Comparison of ENCODE assay signal across 36 cellular contexts in the genomic region with DNA sequence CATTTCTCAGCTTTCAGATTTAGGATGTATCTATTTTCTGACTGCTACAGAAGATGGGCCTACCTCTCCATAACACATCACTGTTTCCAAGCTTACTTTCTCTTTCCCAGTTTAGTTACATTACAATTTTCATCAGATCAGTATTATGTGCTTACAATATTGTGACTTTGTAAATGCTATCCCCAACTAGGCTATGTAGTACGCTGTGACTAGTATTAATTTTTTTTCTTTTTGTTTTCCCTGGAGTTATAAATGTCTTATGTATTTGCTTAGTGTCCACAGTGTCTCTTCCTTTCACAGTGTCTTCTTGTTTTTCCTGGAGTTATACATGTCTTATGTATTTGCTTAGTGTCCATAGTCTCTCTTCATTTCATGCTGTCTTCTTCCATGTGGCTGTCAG.
"Had no signal": no experiment of that assay in that cellular context is flagged by ENCODE, and none has a peak within 500 bp of the region (broad histone marks: within the 10 kb centered on the region; RNA-seq: fewer than 3 reads in every experiment).

No MANE protein-coding gene starts in this region.

- ATAC-seq: activated CD8-positive, alpha-beta memory T cell treated with anti-CD3 and anti-CD28 coated beads, Interleukin-2, amount 10 ng/mL, durations not matched to agents 7 days and 5 days; activated CD8-positive, alpha-beta T cell treated with anti-CD3 and anti-CD28 coated beads, Interleukin-2, amount 10 ng/mL, durations not matched to agents 7 days and 5 days; activated naive CD8-positive, alpha-beta T cell treated with anti-CD3 and anti-CD28 coated beads, Interleukin-2, amount 50 U/mL, for 24 hours had no signal

- H3K4me3 Mint-ChIP-seq: activated B cell treated with CpG ODN at 0.5 μM for 24 hours; activated CD4-positive, alpha-beta memory T cell treated with anti-CD3 and anti-CD28 coated beads for 36 hours; activated CD4-positive, alpha-beta T cell treated with anti-CD3 and anti-CD28 coated beads, Interleukin-2, amount 10 ng/mL, durations not matched to agents 24 days and 14 days; activated CD8-positive, alpha-beta memory T cell treated with anti-CD3 and anti-CD28 coated beads, Interleukin-2, amount 10 ng/mL, durations not matched to agents 7 days and 5 days; activated CD8-positive, alpha-beta T cell treated with anti-CD3 and anti-CD28 coated beads, Interleukin-2, amount 10 ng/mL, durations not matched to agents 7 days and 5 days; activated naive CD4-positive, alpha-beta T cell treated with anti-CD3 and anti-CD28 coated beads, Interleukin-2, amount 10 ng/mL, durations not matched to agents 7 days and 5 days; activated naive CD4-positive, alpha-beta T cell treated with anti-CD3 and anti-CD28 coated beads, Interleukin-2, amount 50 U/mL, for 24 hours; activated naive CD8-positive, alpha-beta T cell; activated naive CD8-positive, alpha-beta T cell treated with anti-CD3 and anti-CD28 coated beads, Interleukin-2, amount 10 ng/mL, durations not matched to agents 7 days and 5 days; activated naive CD8-positive, alpha-beta T cell treated with anti-CD3 and anti-CD28 coated beads, Interleukin-2, amount 50 U/mL, for 24 hours; activated T-cell treated with anti-CD3 and anti-CD28 coated beads, Interleukin-2, amount 50 U/mL, for 24 hours; brain; central memory CD8-positive, alpha-beta T cell; T-helper 1 cell treated with Interleukin-12 subunit alpha and Interleukin-12 subunit beta and Interleukin-4 antibody, amounts not matched to agents 30 μg/mL and 1 μg/mL, for 36 hours; T-helper 2 cell treated with Interferon-gamma antibody and Interleukin-4, amounts not matched to agents 5 μg/mL and 100 μg/mL, for 36 hours had no signal

- H3K36me3 ChIP-seq: ascending aorta, cardiac muscle cell had no signal

- DNase-seq: activated B cell treated with CpG ODN at 0.5 μM for 24 hours; activated CD4-positive, alpha-beta memory T cell treated with anti-CD3 and anti-CD28 coated beads for 36 hours; activated CD4-positive, alpha-beta T cell treated with anti-CD3 and anti-CD28 coated beads for 4 hours; activated CD4-positive, alpha-beta T cell treated with anti-CD3 and anti-CD28 coated beads, Interleukin-2, amount 10 ng/mL, durations not matched to agents 24 days and 14 days; activated CD4-positive, alpha-beta T cell treated with anti-CD3 and anti-CD28 coated beads, Interleukin-2, amount 50 U/mL, for 1 hour; activated CD4-positive, alpha-beta T cell treated with anti-CD3 and anti-CD28 coated beads, Interleukin-2, amount 50 U/mL, for 4 hours; activated CD4-positive, CD25-positive, alpha-beta regulatory T cell treated with anti-CD3 and anti-CD28 coated beads, Interleukin-2, amount 50 U/mL, for 72 hours; activated CD8-positive, alpha-beta memory T cell treated with anti-CD3 and anti-CD28 coated beads for 24 hours; activated CD8-positive, alpha-beta memory T cell treated with anti-CD3 and anti-CD28 coated beads, Interleukin-2, amount 10 ng/mL, durations not matched to agents 7 days and 5 days; activated CD8-positive, alpha-beta memory T cell treated with anti-CD3 and anti-CD28 coated beads, Interleukin-2, amount 50 U/mL, for 48 hours; activated CD8-positive, alpha-beta T cell treated with anti-CD3 and anti-CD28 coated beads, Interleukin-2, amount 10 ng/mL, durations not matched to agents 7 days and 5 days; activated effector memory CD4-positive, alpha-beta T cell treated with Interleukin-2 at 50 U/mL for 16 hours; activated gamma-delta T cell; activated naive CD4-positive, alpha-beta T cell treated with anti-CD3 and anti-CD28 coated beads, Interleukin-2, amount 10 ng/mL, durations not matched to agents 7 days and 5 days; activated naive CD4-positive, alpha-beta T cell treated with Interleukin-2 at 50 U/mL for 16 hours; activated naive CD8-positive, alpha-beta T cell treated with anti-CD3 and anti-CD28 coated beads, Interleukin-2, amount 10 ng/mL, durations not matched to agents 7 days and 5 days; activated naive CD8-positive, alpha-beta T cell treated with anti-CD3 and anti-CD28 coated beads, Interleukin-2, amount 50 U/mL, for 24 hours; activated T-cell treated with anti-CD3 and anti-CD28 coated beads, Interleukin-2, amount 50 U/mL, for 24 hours; activated T-cell treated with anti-CD3 and anti-CD28 coated beads, Interleukin-2, amount 50 U/mL, for 48 hours; amygdala; anterior cingulate cortex; caudate nucleus; cerebellar nuclear complex; T-helper 1 cell; T-helper 2 cell; T-helper 9 cell had no signal

- H3K36me3 Mint-ChIP-seq: activated CD4-positive, alpha-beta memory T cell treated with anti-CD3 and anti-CD28 coated beads for 36 hours; activated CD8-positive, alpha-beta memory T cell treated with anti-CD3 and anti-CD28 coated beads, Interleukin-2, amount 10 ng/mL, durations not matched to agents 7 days and 5 days; activated naive CD4-positive, alpha-beta T cell treated with anti-CD3 and anti-CD28 coated beads, Interleukin-2, amount 10 ng/mL, durations not matched to agents 7 days and 5 days; activated naive CD4-positive, alpha-beta T cell treated with anti-CD3 and anti-CD28 coated beads, Interleukin-2, amount 50 U/mL, for 24 hours; activated naive CD8-positive, alpha-beta T cell treated with anti-CD3 and anti-CD28 coated beads, Interleukin-2, amount 10 ng/mL, durations not matched to agents 7 days and 5 days had no signal

- H3K27ac ChIP-seq: ascending aorta, cardiac muscle cell, VCaP had no signal

- H3K27me3 Mint-ChIP-seq: activated B cell treated with CpG ODN at 0.5 μM for 24 hours; activated CD4-positive, alpha-beta T cell treated with anti-CD3 and anti-CD28 coated beads, Interleukin-2, amount 10 ng/mL, durations not matched to agents 24 days and 14 days; activated CD8-positive, alpha-beta memory T cell treated with anti-CD3 and anti-CD28 coated beads, Interleukin-2, amount 10 ng/mL, durations not matched to agents 7 days and 5 days; activated naive CD4-positive, alpha-beta T cell treated with anti-CD3 and anti-CD28 coated beads, Interleukin-2, amount 10 ng/mL, durations not matched to agents 7 days and 5 days; activated naive CD8-positive, alpha-beta T cell; activated naive CD8-positive, alpha-beta T cell treated with anti-CD3 and anti-CD28 coated beads, Interleukin-2, amount 10 ng/mL, durations not matched to agents 7 days and 5 days; activated naive CD8-positive, alpha-beta T cell treated with anti-CD3 and anti-CD28 coated beads, Interleukin-2, amount 50 U/mL, for 24 hours; activated T-cell treated with anti-CD3 and anti-CD28 coated beads, Interleukin-2, amount 50 U/mL, for 24 hours had no signal

- H3K27me3 ChIP-seq: ascending aorta, cardiac muscle cell had no signal

- H3K4me1 Mint-ChIP-seq: activated B cell treated with CpG ODN at 0.5 μM for 24 hours; activated CD4-positive, alpha-beta T cell treated with anti-CD3 and anti-CD28 coated beads, Interleukin-2, amount 10 ng/mL, durations not matched to agents 24 days and 14 days; activated CD8-positive, alpha-beta memory T cell treated with anti-CD3 and anti-CD28 coated beads, Interleukin-2, amount 10 ng/mL, durations not matched to agents 7 days and 5 days; activated naive CD4-positive, alpha-beta T cell treated with anti-CD3 and anti-CD28 coated beads, Interleukin-2, amount 10 ng/mL, durations not matched to agents 7 days and 5 days; activated naive CD4-positive, alpha-beta T cell treated with anti-CD3 and anti-CD28 coated beads, Interleukin-2, amount 50 U/mL, for 24 hours; activated naive CD8-positive, alpha-beta T cell treated with anti-CD3 and anti-CD28 coated beads, Interleukin-2, amount 10 ng/mL, durations not matched to agents 7 days and 5 days; activated naive CD8-positive, alpha-beta T cell treated with anti-CD3 and anti-CD28 coated beads, Interleukin-2, amount 50 U/mL, for 24 hours; central memory CD8-positive, alpha-beta T cell had no signal

- H3K9me3 ChIP-seq: ascending aorta had no signal

- H3K27ac Mint-ChIP-seq: activated B cell treated with CpG ODN at 0.5 μM for 24 hours; activated CD4-positive, alpha-beta memory T cell treated with anti-CD3 and anti-CD28 coated beads for 36 hours; activated CD4-positive, alpha-beta T cell treated with anti-CD3 and anti-CD28 coated beads, Interleukin-2, amount 10 ng/mL, durations not matched to agents 24 days and 14 days; activated CD8-positive, alpha-beta memory T cell treated with anti-CD3 and anti-CD28 coated beads, Interleukin-2, amount 10 ng/mL, durations not matched to agents 7 days and 5 days; activated CD8-positive, alpha-beta T cell treated with anti-CD3 and anti-CD28 coated beads, Interleukin-2, amount 10 ng/mL, durations not matched to agents 7 days and 5 days; activated naive CD4-positive, alpha-beta T cell treated with anti-CD3 and anti-CD28 coated beads, Interleukin-2, amount 10 ng/mL, durations not matched to agents 7 days and 5 days; activated naive CD4-positive, alpha-beta T cell treated with anti-CD3 and anti-CD28 coated beads, Interleukin-2, amount 50 U/mL, for 24 hours; activated naive CD8-positive, alpha-beta T cell; activated naive CD8-positive, alpha-beta T cell treated with anti-CD3 and anti-CD28 coated beads, Interleukin-2, amount 10 ng/mL, durations not matched to agents 7 days and 5 days; activated naive CD8-positive, alpha-beta T cell treated with anti-CD3 and anti-CD28 coated beads, Interleukin-2, amount 50 U/mL, for 24 hours; activated T-cell treated with anti-CD3 and anti-CD28 coated beads, Interleukin-2, amount 50 U/mL, for 24 hours; activated T-helper 2 cell treated with anti-CD3 and anti-CD28 coated beads, Interferon-gamma antibody, Interleukin-2, Interleukin-4, amounts not matched to agents 10 μg/mL and 5 μg/mL and 100 μg/mL, durations not matched to agents 14 hours and 24 hours and 36 hours; T-helper 1 cell treated with Interleukin-12 subunit alpha and Interleukin-12 subunit beta and Interleukin-4 antibody, amounts not matched to agents 30 μg/mL and 1 μg/mL, for 36 hours; T-helper 2 cell treated with Interferon-gamma antibody and Interleukin-4, amounts not matched to agents 5 μg/mL and 100 μg/mL, for 36 hours had no signal

- H3K4me3 ChIP-seq: ascending aorta, cardiac muscle cell had no signal

- H3K4me1 ChIP-seq: ascending aorta had no signal
